1 cellular context compared by ENCODE assay signal in the genomic region with DNA sequence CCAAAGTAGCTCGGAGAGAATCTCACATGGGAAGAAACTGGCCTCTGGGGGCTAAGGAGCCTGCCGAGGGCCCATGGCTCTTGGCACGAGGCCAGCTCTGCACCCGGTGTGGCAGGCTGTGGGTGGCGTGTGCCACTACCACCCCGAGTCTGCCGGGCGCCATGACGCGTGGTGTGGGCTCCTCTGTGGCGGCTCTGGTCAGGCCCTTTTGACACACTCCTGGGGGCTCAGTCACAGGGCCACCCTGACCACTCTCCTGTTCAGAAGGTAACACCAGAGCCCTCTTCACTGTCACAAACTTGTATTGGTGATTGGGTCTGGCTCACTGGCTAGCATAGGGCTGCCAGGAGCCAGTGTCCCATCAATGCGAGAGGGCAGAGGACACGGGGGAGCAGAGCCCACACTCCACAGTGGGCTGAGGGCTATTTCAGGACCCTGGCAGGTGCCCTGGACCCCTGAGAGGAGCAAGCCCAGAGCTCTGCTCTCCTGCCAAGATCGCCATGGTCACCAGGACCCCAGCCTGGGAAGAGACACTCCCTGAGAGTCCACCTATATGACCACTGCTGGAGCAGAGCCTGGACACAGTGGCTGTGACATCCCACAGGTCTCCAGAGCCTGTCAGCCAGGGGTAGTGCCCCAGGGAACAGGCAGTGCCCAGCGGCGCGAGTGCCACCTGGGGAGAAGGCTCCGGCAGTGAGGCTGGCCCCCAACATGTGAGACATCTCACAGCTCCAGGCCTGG.
TF ChIP-seq lines count a peak whose summit lies in the region.

No MANE protein-coding gene starts in this region.

TF ChIP-seq in K562, 482 proteins besides CTCF, POLR2A, EP300 and RAD21 (continued from another document and continues in another):
- TF ChIP-seq ZNF644 (tag; IDR thresholded peaks at IDR 0.05; ENCODE audit: low read depth), result no peak
- peak; percentile 90 for TF ChIP-seq IRF2 (CRISPR knock-in tag; IDR thresholded peaks at IDR 0.05)
- no peak for TF ChIP-seq GABPB2 (CRISPR knock-in tag; conservative IDR thresholded peaks at IDR 0.05)
- TF ChIP-seq ZNF589 (CRISPR knock-in tag; IDR thresholded peaks at IDR 0.05; ENCODE audit: low read depth), result no peak
- no peak for TF ChIP-seq NR2C2 (CRISPR knock-in tag; IDR thresholded peaks at IDR 0.05)
- TF ChIP-seq NR2C2 (tag; IDR thresholded peaks at IDR 0.05), result no peak
- no peak for TF ChIP-seq RBM34 (IDR thresholded peaks at IDR 0.05; ENCODE audit: borderline replicate concordance, insufficient read depth, low read length)
- TF ChIP-seq SETDB1 (IDR thresholded peaks at IDR 0.05; ENCODE audit: low read length), result no peak
- TF ChIP-seq SUPT5H (IDR thresholded peaks at IDR 0.05), result peak; percentile 66
- no peak for TF ChIP-seq ZNF354B (CRISPR knock-in tag; IDR thresholded peaks at IDR 0.05)
- no peak for TF ChIP-seq SMARCA4 (IDR thresholded peaks at IDR 0.05)
- TF ChIP-seq YY1 (IDR thresholded peaks at IDR 0.05; ENCODE audit: borderline replicate concordance in 1 of 3, control insufficient read depth in 1 of 3, extremely low read depth in 1 of 3, insufficient read depth in 3 of 3, insufficient read length in 1 of 3, insufficient replicate concordance in 2 of 3, low read depth in 1 of 3, low read length in 2 of 3), result peak in 1 of 3 experiments; percentile 29
- TF ChIP-seq, protein P1, sequence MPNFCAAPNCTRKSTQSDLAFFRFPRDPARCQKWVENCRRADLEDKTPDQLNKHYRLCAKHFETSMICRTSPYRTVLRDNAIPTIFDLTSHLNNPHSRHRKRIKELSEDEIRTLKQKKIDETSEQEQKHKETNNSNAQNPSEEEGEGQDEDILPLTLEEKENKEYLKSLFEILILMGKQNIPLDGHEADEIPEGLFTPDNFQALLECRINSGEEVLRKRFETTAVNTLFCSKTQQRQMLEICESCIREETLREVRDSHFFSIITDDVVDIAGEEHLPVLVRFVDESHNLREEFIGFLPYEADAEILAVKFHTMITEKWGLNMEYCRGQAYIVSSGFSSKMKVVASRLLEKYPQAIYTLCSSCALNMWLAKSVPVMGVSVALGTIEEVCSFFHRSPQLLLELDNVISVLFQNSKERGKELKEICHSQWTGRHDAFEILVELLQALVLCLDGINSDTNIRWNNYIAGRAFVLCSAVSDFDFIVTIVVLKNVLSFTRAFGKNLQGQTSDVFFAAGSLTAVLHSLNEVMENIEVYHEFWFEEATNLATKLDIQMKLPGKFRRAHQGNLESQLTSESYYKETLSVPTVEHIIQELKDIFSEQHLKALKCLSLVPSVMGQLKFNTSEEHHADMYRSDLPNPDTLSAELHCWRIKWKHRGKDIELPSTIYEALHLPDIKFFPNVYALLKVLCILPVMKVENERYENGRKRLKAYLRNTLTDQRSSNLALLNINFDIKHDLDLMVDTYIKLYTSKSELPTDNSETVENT (CRISPR knock-in tag; IDR thresholded peaks at IDR 0.05), result peak; percentile 37; the same call in 1 of the 2 replicates
- TF ChIP-seq MEF2A (IDR thresholded peaks at IDR 0.05; ENCODE audit: control insufficient read depth, low read depth, low read length), result no peak
- TF ChIP-seq, protein P2, sequence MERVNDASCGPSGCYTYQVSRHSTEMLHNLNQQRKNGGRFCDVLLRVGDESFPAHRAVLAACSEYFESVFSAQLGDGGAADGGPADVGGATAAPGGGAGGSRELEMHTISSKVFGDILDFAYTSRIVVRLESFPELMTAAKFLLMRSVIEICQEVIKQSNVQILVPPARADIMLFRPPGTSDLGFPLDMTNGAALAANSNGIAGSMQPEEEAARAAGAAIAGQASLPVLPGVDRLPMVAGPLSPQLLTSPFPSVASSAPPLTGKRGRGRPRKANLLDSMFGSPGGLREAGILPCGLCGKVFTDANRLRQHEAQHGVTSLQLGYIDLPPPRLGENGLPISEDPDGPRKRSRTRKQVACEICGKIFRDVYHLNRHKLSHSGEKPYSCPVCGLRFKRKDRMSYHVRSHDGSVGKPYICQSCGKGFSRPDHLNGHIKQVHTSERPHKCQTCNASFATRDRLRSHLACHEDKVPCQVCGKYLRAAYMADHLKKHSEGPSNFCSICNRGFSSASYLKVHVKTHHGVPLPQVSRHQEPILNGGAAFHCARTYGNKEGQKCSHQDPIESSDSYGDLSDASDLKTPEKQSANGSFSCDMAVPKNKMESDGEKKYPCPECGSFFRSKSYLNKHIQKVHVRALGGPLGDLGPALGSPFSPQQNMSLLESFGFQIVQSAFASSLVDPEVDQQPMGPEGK (CRISPR knock-in tag; IDR thresholded peaks at IDR 0.05; ENCODE audit: borderline replicate concordance), result 0 out of 2 replicates have a peak, but pooled peaks have one; percentile 59
- TF ChIP-seq SMAD4 (CRISPR knock-in tag; conservative IDR thresholded peaks at IDR 0.05), result no peak
- TF ChIP-seq ZNF436 (CRISPR knock-in tag; IDR thresholded peaks at IDR 0.05), result no peak
- peak; percentile 7 for TF ChIP-seq ZNF146 (CRISPR knock-in tag; IDR thresholded peaks at IDR 0.05; ENCODE audit: unreplicated experiment)
- no peak for TF ChIP-seq TCF3 (CRISPR knock-in tag; IDR thresholded peaks at IDR 0.05)
- TF ChIP-seq ZBED1 (IDR thresholded peaks at IDR 0.05), result 0 out of 2 replicates have a peak, but pooled peaks have one; percentile 4
- TF ChIP-seq, protein P3, sequence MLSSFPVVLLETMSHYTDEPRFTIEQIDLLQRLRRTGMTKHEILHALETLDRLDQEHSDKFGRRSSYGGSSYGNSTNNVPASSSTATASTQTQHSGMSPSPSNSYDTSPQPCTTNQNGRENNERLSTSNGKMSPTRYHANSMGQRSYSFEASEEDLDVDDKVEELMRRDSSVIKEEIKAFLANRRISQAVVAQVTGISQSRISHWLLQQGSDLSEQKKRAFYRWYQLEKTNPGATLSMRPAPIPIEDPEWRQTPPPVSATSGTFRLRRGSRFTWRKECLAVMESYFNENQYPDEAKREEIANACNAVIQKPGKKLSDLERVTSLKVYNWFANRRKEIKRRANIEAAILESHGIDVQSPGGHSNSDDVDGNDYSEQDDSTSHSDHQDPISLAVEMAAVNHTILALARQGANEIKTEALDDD (IDR thresholded peaks at IDR 0.05), result no peak
- TF ChIP-seq BRF1 (IDR thresholded peaks at IDR 0.05; ENCODE audit: borderline replicate concordance, extremely low read depth, insufficient read length), result no peak
- no peak for TF ChIP-seq ZNF586 (CRISPR knock-in tag; conservative IDR thresholded peaks at IDR 0.05)
- TF ChIP-seq TBL1XR1 (IDR thresholded peaks at IDR 0.05; ENCODE audit: low read length in 2 of 2), result no peak
- TF ChIP-seq TFAM (CRISPR knock-in tag; conservative IDR thresholded peaks at IDR 0.05), result no peak
- TF ChIP-seq TAF15 (IDR thresholded peaks at IDR 0.05; ENCODE audit: low read depth, low read length), result no peak
- TF ChIP-seq, protein P4, sequence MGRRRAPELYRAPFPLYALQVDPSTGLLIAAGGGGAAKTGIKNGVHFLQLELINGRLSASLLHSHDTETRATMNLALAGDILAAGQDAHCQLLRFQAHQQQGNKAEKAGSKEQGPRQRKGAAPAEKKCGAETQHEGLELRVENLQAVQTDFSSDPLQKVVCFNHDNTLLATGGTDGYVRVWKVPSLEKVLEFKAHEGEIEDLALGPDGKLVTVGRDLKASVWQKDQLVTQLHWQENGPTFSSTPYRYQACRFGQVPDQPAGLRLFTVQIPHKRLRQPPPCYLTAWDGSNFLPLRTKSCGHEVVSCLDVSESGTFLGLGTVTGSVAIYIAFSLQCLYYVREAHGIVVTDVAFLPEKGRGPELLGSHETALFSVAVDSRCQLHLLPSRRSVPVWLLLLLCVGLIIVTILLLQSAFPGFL (CRISPR knock-in tag; IDR thresholded peaks at IDR 0.05), result no peak
- TF ChIP-seq, protein P5, sequence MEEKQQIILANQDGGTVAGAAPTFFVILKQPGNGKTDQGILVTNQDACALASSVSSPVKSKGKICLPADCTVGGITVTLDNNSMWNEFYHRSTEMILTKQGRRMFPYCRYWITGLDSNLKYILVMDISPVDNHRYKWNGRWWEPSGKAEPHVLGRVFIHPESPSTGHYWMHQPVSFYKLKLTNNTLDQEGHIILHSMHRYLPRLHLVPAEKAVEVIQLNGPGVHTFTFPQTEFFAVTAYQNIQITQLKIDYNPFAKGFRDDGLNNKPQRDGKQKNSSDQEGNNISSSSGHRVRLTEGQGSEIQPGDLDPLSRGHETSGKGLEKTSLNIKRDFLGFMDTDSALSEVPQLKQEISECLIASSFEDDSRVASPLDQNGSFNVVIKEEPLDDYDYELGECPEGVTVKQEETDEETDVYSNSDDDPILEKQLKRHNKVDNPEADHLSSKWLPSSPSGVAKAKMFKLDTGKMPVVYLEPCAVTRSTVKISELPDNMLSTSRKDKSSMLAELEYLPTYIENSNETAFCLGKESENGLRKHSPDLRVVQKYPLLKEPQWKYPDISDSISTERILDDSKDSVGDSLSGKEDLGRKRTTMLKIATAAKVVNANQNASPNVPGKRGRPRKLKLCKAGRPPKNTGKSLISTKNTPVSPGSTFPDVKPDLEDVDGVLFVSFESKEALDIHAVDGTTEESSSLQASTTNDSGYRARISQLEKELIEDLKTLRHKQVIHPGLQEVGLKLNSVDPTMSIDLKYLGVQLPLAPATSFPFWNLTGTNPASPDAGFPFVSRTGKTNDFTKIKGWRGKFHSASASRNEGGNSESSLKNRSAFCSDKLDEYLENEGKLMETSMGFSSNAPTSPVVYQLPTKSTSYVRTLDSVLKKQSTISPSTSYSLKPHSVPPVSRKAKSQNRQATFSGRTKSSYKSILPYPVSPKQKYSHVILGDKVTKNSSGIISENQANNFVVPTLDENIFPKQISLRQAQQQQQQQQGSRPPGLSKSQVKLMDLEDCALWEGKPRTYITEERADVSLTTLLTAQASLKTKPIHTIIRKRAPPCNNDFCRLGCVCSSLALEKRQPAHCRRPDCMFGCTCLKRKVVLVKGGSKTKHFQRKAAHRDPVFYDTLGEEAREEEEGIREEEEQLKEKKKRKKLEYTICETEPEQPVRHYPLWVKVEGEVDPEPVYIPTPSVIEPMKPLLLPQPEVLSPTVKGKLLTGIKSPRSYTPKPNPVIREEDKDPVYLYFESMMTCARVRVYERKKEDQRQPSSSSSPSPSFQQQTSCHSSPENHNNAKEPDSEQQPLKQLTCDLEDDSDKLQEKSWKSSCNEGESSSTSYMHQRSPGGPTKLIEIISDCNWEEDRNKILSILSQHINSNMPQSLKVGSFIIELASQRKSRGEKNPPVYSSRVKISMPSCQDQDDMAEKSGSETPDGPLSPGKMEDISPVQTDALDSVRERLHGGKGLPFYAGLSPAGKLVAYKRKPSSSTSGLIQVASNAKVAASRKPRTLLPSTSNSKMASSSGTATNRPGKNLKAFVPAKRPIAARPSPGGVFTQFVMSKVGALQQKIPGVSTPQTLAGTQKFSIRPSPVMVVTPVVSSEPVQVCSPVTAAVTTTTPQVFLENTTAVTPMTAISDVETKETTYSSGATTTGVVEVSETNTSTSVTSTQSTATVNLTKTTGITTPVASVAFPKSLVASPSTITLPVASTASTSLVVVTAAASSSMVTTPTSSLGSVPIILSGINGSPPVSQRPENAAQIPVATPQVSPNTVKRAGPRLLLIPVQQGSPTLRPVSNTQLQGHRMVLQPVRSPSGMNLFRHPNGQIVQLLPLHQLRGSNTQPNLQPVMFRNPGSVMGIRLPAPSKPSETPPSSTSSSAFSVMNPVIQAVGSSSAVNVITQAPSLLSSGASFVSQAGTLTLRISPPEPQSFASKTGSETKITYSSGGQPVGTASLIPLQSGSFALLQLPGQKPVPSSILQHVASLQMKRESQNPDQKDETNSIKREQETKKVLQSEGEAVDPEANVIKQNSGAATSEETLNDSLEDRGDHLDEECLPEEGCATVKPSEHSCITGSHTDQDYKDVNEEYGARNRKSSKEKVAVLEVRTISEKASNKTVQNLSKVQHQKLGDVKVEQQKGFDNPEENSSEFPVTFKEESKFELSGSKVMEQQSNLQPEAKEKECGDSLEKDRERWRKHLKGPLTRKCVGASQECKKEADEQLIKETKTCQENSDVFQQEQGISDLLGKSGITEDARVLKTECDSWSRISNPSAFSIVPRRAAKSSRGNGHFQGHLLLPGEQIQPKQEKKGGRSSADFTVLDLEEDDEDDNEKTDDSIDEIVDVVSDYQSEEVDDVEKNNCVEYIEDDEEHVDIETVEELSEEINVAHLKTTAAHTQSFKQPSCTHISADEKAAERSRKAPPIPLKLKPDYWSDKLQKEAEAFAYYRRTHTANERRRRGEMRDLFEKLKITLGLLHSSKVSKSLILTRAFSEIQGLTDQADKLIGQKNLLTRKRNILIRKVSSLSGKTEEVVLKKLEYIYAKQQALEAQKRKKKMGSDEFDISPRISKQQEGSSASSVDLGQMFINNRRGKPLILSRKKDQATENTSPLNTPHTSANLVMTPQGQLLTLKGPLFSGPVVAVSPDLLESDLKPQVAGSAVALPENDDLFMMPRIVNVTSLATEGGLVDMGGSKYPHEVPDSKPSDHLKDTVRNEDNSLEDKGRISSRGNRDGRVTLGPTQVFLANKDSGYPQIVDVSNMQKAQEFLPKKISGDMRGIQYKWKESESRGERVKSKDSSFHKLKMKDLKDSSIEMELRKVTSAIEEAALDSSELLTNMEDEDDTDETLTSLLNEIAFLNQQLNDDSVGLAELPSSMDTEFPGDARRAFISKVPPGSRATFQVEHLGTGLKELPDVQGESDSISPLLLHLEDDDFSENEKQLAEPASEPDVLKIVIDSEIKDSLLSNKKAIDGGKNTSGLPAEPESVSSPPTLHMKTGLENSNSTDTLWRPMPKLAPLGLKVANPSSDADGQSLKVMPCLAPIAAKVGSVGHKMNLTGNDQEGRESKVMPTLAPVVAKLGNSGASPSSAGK (IDR thresholded peaks at IDR 0.05), result no peak
- TF ChIP-seq ASH1L (IDR thresholded peaks at IDR 0.05; ENCODE audit: borderline replicate concordance, low read depth, partially characterized antibody), result no peak
- TF ChIP-seq SIX5 (IDR thresholded peaks at IDR 0.05; ENCODE audit: borderline replicate concordance in 1 of 2, insufficient read depth in 1 of 2, low read depth in 1 of 2, low read length in 2 of 2), result peak in 1 of 2 experiments; percentile 20; a peak in 1 of 4 replicates
- TF ChIP-seq ZFX (CRISPR knock-in tag; IDR thresholded peaks at IDR 0.05), result no peak
- no peak for TF ChIP-seq CEBPB (tag; IDR thresholded peaks at IDR 0.05)
- no peak for TF ChIP-seq KDM5B (IDR thresholded peaks at IDR 0.05; ENCODE audit: insufficient replicate concordance, low read depth, low read length)
- no peak for TF ChIP-seq LARP7 (IDR thresholded peaks at IDR 0.05)
- no peak for TF ChIP-seq CBX2 (IDR thresholded peaks at IDR 0.05; ENCODE audit: insufficient read depth, low read length, poor library complexity, severe bottlenecking)
- TF ChIP-seq, protein P6, sequence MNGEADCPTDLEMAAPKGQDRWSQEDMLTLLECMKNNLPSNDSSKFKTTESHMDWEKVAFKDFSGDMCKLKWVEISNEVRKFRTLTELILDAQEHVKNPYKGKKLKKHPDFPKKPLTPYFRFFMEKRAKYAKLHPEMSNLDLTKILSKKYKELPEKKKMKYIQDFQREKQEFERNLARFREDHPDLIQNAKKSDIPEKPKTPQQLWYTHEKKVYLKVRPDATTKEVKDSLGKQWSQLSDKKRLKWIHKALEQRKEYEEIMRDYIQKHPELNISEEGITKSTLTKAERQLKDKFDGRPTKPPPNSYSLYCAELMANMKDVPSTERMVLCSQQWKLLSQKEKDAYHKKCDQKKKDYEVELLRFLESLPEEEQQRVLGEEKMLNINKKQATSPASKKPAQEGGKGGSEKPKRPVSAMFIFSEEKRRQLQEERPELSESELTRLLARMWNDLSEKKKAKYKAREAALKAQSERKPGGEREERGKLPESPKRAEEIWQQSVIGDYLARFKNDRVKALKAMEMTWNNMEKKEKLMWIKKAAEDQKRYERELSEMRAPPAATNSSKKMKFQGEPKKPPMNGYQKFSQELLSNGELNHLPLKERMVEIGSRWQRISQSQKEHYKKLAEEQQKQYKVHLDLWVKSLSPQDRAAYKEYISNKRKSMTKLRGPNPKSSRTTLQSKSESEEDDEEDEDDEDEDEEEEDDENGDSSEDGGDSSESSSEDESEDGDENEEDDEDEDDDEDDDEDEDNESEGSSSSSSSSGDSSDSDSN (IDR thresholded peaks at IDR 0.05; ENCODE audit: borderline replicate concordance in 1 of 2, low read depth in 2 of 2, low read length in 2 of 2), result no peak
- TF ChIP-seq CHD1 (IDR thresholded peaks at IDR 0.05; ENCODE audit: low read length), result peak; percentile 20
- TF ChIP-seq ZNF717 (CRISPR knock-in tag; IDR thresholded peaks at IDR 0.05), result no peak
